Comparison of ENCODE assay signal across 22 cellular contexts in the genomic region with DNA sequence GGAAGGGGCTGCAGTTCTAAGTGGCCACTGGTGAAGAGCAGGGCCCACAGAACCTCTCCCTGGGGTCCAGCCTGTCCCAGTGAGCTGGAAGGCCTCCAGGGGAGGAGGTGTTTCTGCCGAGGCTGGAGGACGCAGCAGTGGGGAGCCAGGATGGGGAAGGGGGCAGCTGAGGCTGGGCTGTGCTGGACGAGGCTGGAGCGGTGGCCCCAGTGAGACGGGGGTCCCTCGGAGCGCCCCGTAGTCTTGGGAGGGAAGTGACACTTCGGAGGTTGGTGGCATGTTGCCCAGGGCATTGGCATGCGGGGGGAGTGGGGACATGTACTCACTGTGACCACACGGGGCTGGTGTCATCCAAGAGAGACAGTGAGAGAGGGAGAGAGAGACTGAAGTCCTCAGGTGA. TPM values are rescaled to one million over a fixed set of nuclear protein-coding genes. Genes with fewer than 3 reads are reported as not detected.
DNase-seq lines count a peak whose midpoint lies in the region; ATAC-seq, FAIRE-seq and TF ChIP-seq lines count a peak whose summit lies in the region.
"Had no signal": no experiment of that assay in that cellular context is flagged by ENCODE, and none has a peak within 500 bp of the region (broad histone marks: within the 10 kb centered on the region; RNA-seq: fewer than 3 reads in every experiment).

No MANE protein-coding gene starts in this region.

- H3K4ac ChIP-seq in IMR-90 (ENCODE audit: low read depth, low read length) = no peak overlapping the region
- H3K4ac ChIP-seq in H1 (replicated peaks; ENCODE audit: insufficient read length, low read depth, low read length) = no peak overlapping the region
- H3K4ac ChIP-seq in neuronal stem cell (ENCODE audit: low read length) = no peak overlapping the region

- CTCF ChIA-PET in IMR-90 (lab: Yijun Ruan, JAX) = no interaction called here
- CTCF ChIA-PET in H1 (lab: Charles Lee; ENCODE audit: partially characterized antibody) = interaction anchor here (0.9 to 2.4 kb wide), 3 partner anchors 14 to 30 kb away, joined by 3 to 8 read pairs (median 3); no protein-coding TSS in a partner anchor
- CTCF ChIA-PET in activated CD4-positive, alpha-beta T cell treated with anti-CD3 and anti-CD28 coated beads, Interleukin-2, amount 10 ng/mL, durations not matched to agents 7 days and 5 days (lab: Charles Lee) = no interaction called here

- H2BK20ac ChIP-seq in IMR-90 (ENCODE audit: low read depth, low read length) (no peak overlapping the region), H1 (ENCODE audit: low read length) (no peak overlapping the region)

- no peaks in the 10 kb centered on the region for H3K9me1 ChIP-seq in IMR-90 (ENCODE audit: insufficient read depth, low read length)

- no peaks in the 10 kb centered on the region for H3K9me3 Mint-ChIP-seq in activated CD4-positive, alpha-beta T cell treated with anti-CD3 and anti-CD28 coated beads, Interleukin-2, amount 10 ng/mL, durations not matched to agents 7 days and 5 days
- H3K9me3 Mint-ChIP-seq: CD8-positive, alpha-beta T cell had no signal

- no peak overlapping the region for H3K56ac ChIP-seq in IMR-90 (ENCODE audit: extremely low read depth, insufficient read depth, low read length)
- H3K56ac ChIP-seq in H1 (replicated peaks; ENCODE audit: insufficient read length, low read depth, low read length) = no peak overlapping the region

- no peak overlapping the region for H4K91ac ChIP-seq in IMR-90 (ENCODE audit: insufficient read depth, low read depth, low read length)
- no peak overlapping the region for H4K91ac ChIP-seq in H1 (replicated peaks; ENCODE audit: insufficient read length, low read length)
- H4K91ac ChIP-seq in neuronal stem cell (ENCODE audit: low read depth, low read length, poor library complexity) = no peak overlapping the region

- DNase-seq in IMR-90 = no peak
- DNase-seq in caudate nucleus (lab: John Stamatoyannopoulos, UW) = no peak
- no peak for DNase-seq in H1 (ENCODE audit: low read depth in 1 of 2, low spot score in 2 of 2)
- DNase-seq in neuronal stem cell (ENCODE audit: low spot score) = no peak
- DNase-seq in stimulated activated naive CD4-positive, alpha-beta T cell (lab: John Stamatoyannopoulos, UW) = no peak
- no peak for DNase-seq in stimulated activated CD4-positive, alpha-beta T cell treated with anti-CD3 and anti-CD28 coated beads, Interleukin-2, amount 100 ng/mL, for 48 hours
- DNase-seq in activated CD4-positive, alpha-beta T cell treated with anti-CD3 and anti-CD28 coated beads, Interleukin-2, amount 10 ng/mL, durations not matched to agents 7 days and 5 days = no peak
- DNase-seq: C1 segment of cervical spinal cord, Caco-2, DMS153, DND-41, GM23248, HFFc6 had no signal

- BruUV-seq in IMR-90 (replicated peaks; lab: Mats Ljungman, UMichigan) = no TSS peak

- TF ChIP-seq CTCF in IMR-90 (conservative IDR thresholded peaks at IDR 0.05; ENCODE audit: low read depth, low read length) (no peak), H1 (IDR thresholded peaks at IDR 0.05; ENCODE audit: control extremely low read depth in 1 of 3, insufficient read depth in 1 of 3, low read depth in 1 of 3, low read length in 3 of 3) (no peak)

- H3K27me3 ChIP-seq in IMR-90 (ENCODE audit: control insufficient read depth, insufficient read depth, low read length) = no peaks in the 10 kb centered on the region
- no peaks in the 10 kb centered on the region; a peak in 1 of 7 replicates for H3K27me3 ChIP-seq in H1 (replicated peaks in 1 of 4; ENCODE audit: control insufficient read depth in 3 of 4, extremely low read depth in 1 of 4, insufficient read depth in 3 of 4, low read length in 3 of 4)
- H3K27me3 ChIP-seq in neuronal stem cell (ENCODE audit: control insufficient read depth in 3 of 3, insufficient read depth in 3 of 3, low read depth in 1 of 3, low read length in 3 of 3) = peaks cover 0 to 3% (median 0%) of the 10 kb centered on the region in 3 experiments

- no peak overlapping the region for H2AK5ac ChIP-seq in IMR-90 (ENCODE audit: low read depth, low read length)
- H2AK5ac ChIP-seq in H1 (ENCODE audit: low read depth, low read length) = peak overlapping the region; percentile 48; the same call in 1 of the 2 replicates
- H2AK5ac ChIP-seq in neuronal stem cell (ENCODE audit: low read depth, low read length) = peak overlapping the region; percentile 67

- peaks cover 73% of the 10 kb centered on the region for H3K9me3 ChIP-seq in IMR-90 (ENCODE audit: control insufficient read depth, insufficient read depth, low read length)
- H3K9me3 ChIP-seq in H1 (ENCODE audit: insufficient read depth in 2 of 2, low read depth in 1 of 2, low read length in 1 of 2) = no peaks in the 10 kb centered on the region
- no peaks in the 10 kb centered on the region for H3K9me3 ChIP-seq in neuronal stem cell (replicated peaks in 1 of 2; ENCODE audit: control insufficient read depth in 2 of 2, insufficient read depth in 1 of 2, low read depth in 1 of 2, low read length in 2 of 2)
- H3K9me3 ChIP-seq: Caco-2, HAP-1 had no signal

- no peak for TF ChIP-seq EP300 in H1 (IDR thresholded peaks at IDR 0.05; ENCODE audit: borderline replicate concordance in 1 of 2, low read depth in 2 of 2, low read length in 2 of 2)

- H3K14ac ChIP-seq in IMR-90 (replicated peaks; ENCODE audit: low read depth, low read length) (no peak overlapping the region), H1 (ENCODE audit: insufficient read length) (no peak overlapping the region), neuronal stem cell (ENCODE audit: low read length) (no peak overlapping the region)

- no peaks in the 10 kb centered on the region for H3K27me3 Mint-ChIP-seq in activated CD4-positive, alpha-beta T cell treated with anti-CD3 and anti-CD28 coated beads, Interleukin-2, amount 10 ng/mL, durations not matched to agents 7 days and 5 days

- H2BK15ac ChIP-seq in IMR-90 (ENCODE audit: low read depth, low read length) (no peak overlapping the region), H1 (ENCODE audit: low read length) (no peak overlapping the region), neuronal stem cell (ENCODE audit: low read length) (peak overlapping the region; percentile 72)

- H3K36me3 Mint-ChIP-seq in activated CD4-positive, alpha-beta T cell treated with anti-CD3 and anti-CD28 coated beads, Interleukin-2, amount 10 ng/mL, durations not matched to agents 7 days and 5 days (ENCODE audit: low read depth) = no peaks in the 10 kb centered on the region
- H3K36me3 Mint-ChIP-seq: CD8-positive, alpha-beta T cell had no signal

- ATAC-seq in IMR-90 (ENCODE audit: low read depth) (no peak), HG02571 (IDR thresholded peaks at IDR 0.05; ENCODE audit: unreplicated experiment) (no peak)
- ATAC-seq: CD8-positive, alpha-beta T cell had no signal

- H3K4me1 ChIP-seq in IMR-90 (ENCODE audit: control insufficient read depth, insufficient read depth, low read length) (no peaks in the 10 kb centered on the region), H1 (replicated peaks in 1 of 4; ENCODE audit: control insufficient read depth in 3 of 4, insufficient read depth in 4 of 4, low read length in 3 of 4) (peaks cover 3 to 7% (median 5%) of the 10 kb centered on the region in 4 experiments; a peak in 5 of 7 replicates), neuronal stem cell (ENCODE audit: control insufficient read depth in 2 of 2, insufficient read depth in 1 of 2, low read depth in 1 of 2, low read length in 2 of 2) (peaks cover 0 to 17% of the 10 kb centered on the region in 2 donors)
- H3K4me1 ChIP-seq: Caco-2, HAP-1 had no signal

- no peaks in the 10 kb centered on the region for H3K23me2 ChIP-seq in H1 (ENCODE audit: low read depth, low read length)

- H2BK5ac ChIP-seq in IMR-90 (ENCODE audit: low read depth, low read length, poor library complexity, severe bottlenecking) = no peak overlapping the region
- no peak overlapping the region; the same call in 1 of the 2 replicates for H2BK5ac ChIP-seq in H1 (ENCODE audit: low read depth, low read length)
- no peak overlapping the region for H2BK5ac ChIP-seq in neuronal stem cell (ENCODE audit: low read length)

- TF ChIP-seq POLR2A in IMR-90 (IDR thresholded peaks at IDR 0.05; ENCODE audit: low read depth, low read length) (no peak), H1 (IDR thresholded peaks at IDR 0.05; ENCODE audit: control extremely low read depth in 1 of 2, low read depth in 2 of 2, low read length in 2 of 2) (no peak)

- TF ChIP-seq RAD21 in IMR-90 (IDR thresholded peaks at IDR 0.05; ENCODE audit: low read length) (no peak), H1 (IDR thresholded peaks at IDR 0.05 in 1 of 2, conservative IDR thresholded peaks at IDR 0.05 in 1 of 2; ENCODE audit: low read depth in 2 of 2, low read length in 2 of 2) (no peak)

- H3K9ac ChIP-seq in IMR-90 (ENCODE audit: low read depth, low read length) = no peak overlapping the region
- no peak overlapping the region for H3K9ac ChIP-seq in H1 (replicated peaks in 1 of 4; ENCODE audit: extremely low read depth in 1 of 4, low read depth in 3 of 4, low read length in 3 of 4)
- peak overlapping the region; percentile 12 for H3K9ac ChIP-seq in neuronal stem cell (ENCODE audit: low read depth, low read length, poor library complexity)
- H3K9ac ChIP-seq: GM23248 had no signal

- H3K4me2 ChIP-seq in IMR-90 (ENCODE audit: low read depth, low read length) = no peak overlapping the region
- H3K4me2 ChIP-seq in H1 (ENCODE audit: insufficient read depth in 1 of 2, low read depth in 2 of 2, low read length in 2 of 2) = no peak overlapping the region
- H3K4me2 ChIP-seq in neuronal stem cell (ENCODE audit: insufficient read depth, low read length, poor library complexity, severe bottlenecking) = no peak overlapping the region

- POLR2A ChIA-PET in IMR-90 (lab: Charles Lee; ENCODE audit: unreplicated experiment) (no interaction called here), H1 (lab: Charles Lee; ENCODE audit: partially characterized antibody) (no interaction called here)
- POLR2A ChIA-PET in activated CD4-positive, alpha-beta T cell treated with anti-CD3 and anti-CD28 coated beads, Interleukin-2, amount 10 ng/mL, durations not matched to agents 7 days and 5 days (lab: Charles Lee) = no interaction called here

- WGBS in IMR-90 (ENCODE audit: extremely low coverage in 2 of 2, insufficient read length in 1 of 2), 2 experiments = 33% methylated on average over 4 of the region's 11 CpGs; no CpG with 5 or more reads in 1 of the 2 experiments
- WGBS in H1 (ENCODE audit: extremely low coverage in 1 of 2, insufficient coverage in 1 of 2, insufficient read length in 1 of 2, insufficient replicate concordance in 2 of 2, low coverage in 1 of 2, low lambda C conversion rate in 2 of 2, missing lambda C conversion rate in 1 of 2), 2 experiments = 84% methylated on average over 10 of the region's 11 CpGs; no CpG with 5 or more reads in 1 of the 2 experiments
- WGBS in neuronal stem cell (ENCODE audit: extremely low coverage in 2 of 2, insufficient read length in 2 of 2, insufficient replicate concordance in 1 of 2), 2 donors = no CpG with 5 or more reads among the region's 11 CpGs

- no peaks in the 10 kb centered on the region for H4K20me1 ChIP-seq in IMR-90 (ENCODE audit: insufficient read depth, low read length)
- H4K20me1 ChIP-seq in H1 (replicated peaks in 1 of 2; ENCODE audit: control insufficient read depth in 1 of 2, insufficient read depth in 2 of 2, low read length in 2 of 2) = no peaks in the 10 kb centered on the region

- FAIRE-seq in H1 (lab: Jason Lieb, UNC) = no peak
- FAIRE-seq: G401.6, GM12892, GM19239, H54 had no signal

- intact Hi-C loops in IMR-90 (cut with micrococcal nuclease) = no loop called here

- no peaks in the 10 kb centered on the region for H3K36me3 ChIP-seq in IMR-90 (ENCODE audit: control insufficient read depth, insufficient read depth, low read length)
- H3K36me3 ChIP-seq in H1 (ENCODE audit: control insufficient read depth in 2 of 4, insufficient read depth in 4 of 4, low read length in 3 of 4) = no peaks in the 10 kb centered on the region
- no peaks in the 10 kb centered on the region for H3K36me3 ChIP-seq in neuronal stem cell (replicated peaks in 1 of 2; ENCODE audit: control insufficient read depth in 2 of 2, insufficient read depth in 2 of 2, low read length in 2 of 2)
- H3K36me3 ChIP-seq: HAP-1 had no signal

- H2BK120ac ChIP-seq in IMR-90 (ENCODE audit: low read depth, low read length) = no peak overlapping the region
- H2BK120ac ChIP-seq in H1 (replicated peaks; ENCODE audit: low read depth, low read length) = no peak overlapping the region
- no peak overlapping the region for H2BK120ac ChIP-seq in neuronal stem cell (ENCODE audit: low read depth, low read length)

- H3K79me1 ChIP-seq in IMR-90 (ENCODE audit: low read depth in 1 of 2, low read length in 2 of 2) (no peaks in the 10 kb centered on the region), H1 (ENCODE audit: low read depth, low read length) (no peaks in the 10 kb centered on the region), neuronal stem cell (ENCODE audit: low read depth, low read length) (no peaks in the 10 kb centered on the region)

- H2AFZ ChIP-seq in IMR-90 (replicated peaks; ENCODE audit: low read length, poor library complexity) (peak overlapping the region; percentile 11), H1 (ENCODE audit: low read length) (no peak overlapping the region), neuronal stem cell (ENCODE audit: low read length) (no peak overlapping the region)
- H2AFZ ChIP-seq: GM23248 had no signal

- no peak overlapping the region for H2AK9ac ChIP-seq in IMR-90 (replicated peaks; ENCODE audit: low read depth, low read length, poor library complexity)

- no peaks in the 10 kb centered on the region for H3K79me2 ChIP-seq in H1 (ENCODE audit: control insufficient read depth in 1 of 2, insufficient read depth in 2 of 2, low read length in 2 of 2)

- H3K23ac ChIP-seq in IMR-90 (ENCODE audit: low read depth, low read length) (no peak overlapping the region), H1 (ENCODE audit: insufficient read length) (no peak overlapping the region), neuronal stem cell (ENCODE audit: low read depth, low read length, poor library complexity) (peak overlapping the region; percentile 30)

- H2BK12ac ChIP-seq in H1 (ENCODE audit: low read depth, low read length) (no peak overlapping the region), neuronal stem cell (ENCODE audit: low read length) (peak overlapping the region; percentile 47)

- dilution Hi-C loops in IMR-90 (cut with HindIII; ENCODE audit: low sequenced_read_pairs, unreplicated experiment) = no loop called here

- H3K4me3 ChIP-seq in IMR-90 (ENCODE audit: insufficient read depth, low read depth, low read length) (no peak overlapping the region), H1 (ENCODE audit: extremely low read depth in 1 of 4, insufficient read depth in 2 of 4, low read depth in 3 of 4, low read length in 4 of 4) (no peak overlapping the region), neuronal stem cell (ENCODE audit: low read length in 2 of 2) (no peak overlapping the region)
- H3K4me3 ChIP-seq: GM23248, HAP-1 had no signal

- H3K4me3 Mint-ChIP-seq in activated CD4-positive, alpha-beta T cell treated with anti-CD3 and anti-CD28 coated beads, Interleukin-2, amount 10 ng/mL, durations not matched to agents 7 days and 5 days = no peak overlapping the region
- H3K4me3 Mint-ChIP-seq: CD8-positive, alpha-beta T cell; HFFc6 had no signal

- no peak overlapping the region for H3K27ac ChIP-seq in IMR-90 (ENCODE audit: insufficient read depth, low read length)
- H3K27ac ChIP-seq in caudate nucleus (ENCODE audit: low read depth, low read length) = peak overlapping the region; percentile 59
- H3K27ac ChIP-seq in H1 (ENCODE audit: low read depth, low read length) = no peak overlapping the region
- H3K27ac ChIP-seq in neuronal stem cell (replicated peaks; ENCODE audit: low read length) = no peak overlapping the region
- H3K27ac ChIP-seq: GM23248 had no signal

- H3K18ac ChIP-seq in IMR-90 (ENCODE audit: low read depth, low read length) = no peak overlapping the region
- no peak overlapping the region for H3K18ac ChIP-seq in H1 (ENCODE audit: extremely low read depth, low read length)
- peak overlapping the region; percentile 83 for H3K18ac ChIP-seq in neuronal stem cell (ENCODE audit: low read length)

- H4K8ac ChIP-seq in IMR-90 (ENCODE audit: low read depth in 2 of 2, low read length in 2 of 2) (no peak overlapping the region), H1 (ENCODE audit: extremely low read depth, insufficient read depth, low read length) (no peak overlapping the region), neuronal stem cell (ENCODE audit: low read depth, low read length) (no peak overlapping the region)

- no peak overlapping the region for H3K27ac Mint-ChIP-seq in activated CD4-positive, alpha-beta T cell treated with anti-CD3 and anti-CD28 coated beads, Interleukin-2, amount 10 ng/mL, durations not matched to agents 7 days and 5 days
- H3K27ac Mint-ChIP-seq: CD8-positive, alpha-beta T cell; HFFc6 had no signal

- in situ Hi-C loops in IMR-90 (cut with MboI; ENCODE audit: low sequenced_read_pairs) = no loop called here

- no peak overlapping the region for H4K5ac ChIP-seq in IMR-90 (ENCODE audit: low read depth, low read length)
- no peak overlapping the region for H4K5ac ChIP-seq in H1 (ENCODE audit: insufficient read length, low read depth, low read length)

- no peaks in the 10 kb centered on the region for H3K4me1 Mint-ChIP-seq in activated CD4-positive, alpha-beta T cell treated with anti-CD3 and anti-CD28 coated beads, Interleukin-2, amount 10 ng/mL, durations not matched to agents 7 days and 5 days

RNA-seq across cellular contexts. Expression of gene AJAP1, which starts 33.5 kb away (rescaled TPM):
- total RNA-seq in IMR-90 (2012; rRNA removed) = under 0.01 TPM in 2 replicates
- polyA plus RNA-seq in IMR-90 (2012; rRNA removed) (0.02 and 0.03 TPM in 2 replicates), H1 (2011; rRNA removed) (1.9 and 2.2 TPM in 2 replicates)
- 0.01 TPM in 1 of 2 replicates, not detected in the other for polyA plus RNA-seq in IMR-90 (2012; cell fraction: cytosol; rRNA removed)
- polyA plus RNA-seq in IMR-90 (2012; cell fraction: nucleus; rRNA removed; ENCODE audit: low replicate concordance) = 0.02 and 0.05 TPM in 2 replicates
- total RNA-seq in H1 (2021; fragmentation: NEBNext Ultra II Directional; extraction: Animal tissue kit (Norgen Biotek cat#: 25700)) = 6.2 and 6.6 TPM in 2 replicates
- polyA plus RNA-seq in H1 (2011; cell fraction: cytosol; rRNA removed) = 1.7 TPM
- polyA plus RNA-seq in H1 (2011; cell fraction: nucleus; rRNA removed) = 3.2 TPM
- polyA plus RNA-seq in H1 (2012, experiment 1 of 2) = 1.9 to 2.8 TPM (median 2.2 TPM) in 4 replicates
- polyA plus RNA-seq in H1 (2012, experiment 2 of 2) = 1.4 TPM
- polyA plus RNA-seq in H1 (2013, experiment 1 of 2) = 2.6 TPM
- 2.9 TPM for polyA plus RNA-seq in H1 (2013, experiment 2 of 2)
- polyA minus RNA-seq in H1 (2011; rRNA and poly(A)+ RNA removed) = 1.5 and 2.4 TPM in 2 replicates
- 0.95 TPM for polyA minus RNA-seq in H1 (2011; cell fraction: cytosol; rRNA and poly(A)+ RNA removed)
- 3.6 TPM for polyA minus RNA-seq in H1 (2011; cell fraction: nucleus; rRNA and poly(A)+ RNA removed)
- 0.32 TPM for polyA plus RNA-seq in neuronal stem cell (2013, experiment 1 of 2)
- polyA plus RNA-seq in neuronal stem cell (2013, experiment 2 of 2) = 0.42 TPM
- not detected for total RNA-seq in activated CD4-positive, alpha-beta T cell treated with anti-CD3 and anti-CD28 coated beads, Interleukin-2, amount 10 ng/mL, durations not matched to agents 7 days and 5 days
- total RNA-seq: A172, A673, Caco-2, HFFc6 had no signal
